Comparison of ENCODE assay signal across 14 cellular contexts in genomic region chr9:121860744-121861143, GRCh38.
DNase-seq lines count a peak whose midpoint lies in the region; ATAC-seq, FAIRE-seq and TF ChIP-seq lines count a peak whose summit lies in the region.
"Had no signal": no experiment of that assay in that cellular context is flagged by ENCODE, and none has a peak within 500 bp of the region (broad histone marks: within the 10 kb centered on the region; RNA-seq: fewer than 3 reads in every experiment).

No MANE protein-coding gene starts in this region.

- no peaks in the 10 kb centered on the region for H3K27me3 ChIP-seq in endothelial cell of umbilical vein (ENCODE audit: control insufficient read depth in 2 of 2, insufficient read depth in 2 of 2, low read length in 2 of 2)
- no peaks in the 10 kb centered on the region for H3K27me3 ChIP-seq in lower lobe of right lung (ENCODE audit: low read depth)
- H3K27me3 ChIP-seq: suprapubic skin had no signal

- H3K9me1 ChIP-seq in endothelial cell of umbilical vein (replicated peaks; ENCODE audit: control insufficient read depth, extremely low read depth, insufficient read depth, low read length), result no peaks in the 10 kb centered on the region

- POLR2A ChIA-PET in endothelial cell of umbilical vein (lab: Charles Lee), result no interaction called here

- H3K27ac ChIP-seq in endothelial cell of umbilical vein (ENCODE audit: insufficient read depth, low read depth, low read length), result no peak overlapping the region
- H3K27ac ChIP-seq in lower lobe of right lung, result no peak overlapping the region
- H3K27ac ChIP-seq: 22Rv1, suprapubic skin had no signal

- H3K27ac Mint-ChIP-seq in immature natural killer cell, result no peak overlapping the region

- dilution Hi-C loops in endothelial cell of umbilical vein (cut with MboI; ENCODE audit: extremely low pct_ligation_motif_present, low sequenced_read_pairs), result no loop called here

- no peak overlapping the region for H3K4me3 Mint-ChIP-seq in immature natural killer cell

- H3K36me3 Mint-ChIP-seq in immature natural killer cell, result no peaks in the 10 kb centered on the region

- ATAC-seq in lower lobe of right lung (peak; percentile 33 to 43), HG02678 (IDR thresholded peaks at IDR 0.05; ENCODE audit: unreplicated experiment) (no peak)

- H3K4me1 Mint-ChIP-seq in immature natural killer cell, result no peaks in the 10 kb centered on the region

- BruUV-seq in endothelial cell of umbilical vein (replicated peaks; lab: Mats Ljungman, UMichigan), result no TSS peak

- H3K9ac ChIP-seq in endothelial cell of umbilical vein (replicated peaks; ENCODE audit: extremely low read depth, insufficient read depth, low read length), result no peak overlapping the region

- CTCF ChIA-PET in endothelial cell of umbilical vein (lab: Charles Lee), result interaction anchor here (0.6 to 2.0 kb wide), 7 partner anchors 10 to 315 kb away, joined by 4 to 10 read pairs (median 6); no protein-coding TSS in a partner anchor

- H3K79me2 ChIP-seq in endothelial cell of umbilical vein (ENCODE audit: control insufficient read depth, insufficient read depth, low read length), result no peaks in the 10 kb centered on the region

- no peaks in the 10 kb centered on the region for H4K20me1 ChIP-seq in endothelial cell of umbilical vein (replicated peaks; ENCODE audit: control insufficient read depth, extremely low read depth, insufficient read depth, low read length)

- H3K4me2 ChIP-seq in endothelial cell of umbilical vein (ENCODE audit: insufficient read depth, low read length), result no peak overlapping the region

- FAIRE-seq in endothelial cell of umbilical vein (lab: Jason Lieb, UNC) (peak; percentile 83), RCC 7860 (lab: Jason Lieb, UNC) (no peak)

- no peaks in the 10 kb centered on the region for H3K36me3 ChIP-seq in endothelial cell of umbilical vein (ENCODE audit: control insufficient read depth in 2 of 2, extremely low read depth in 1 of 2, insufficient read depth in 2 of 2, low read length in 2 of 2)
- H3K36me3 ChIP-seq in lower lobe of right lung, result no peaks in the 10 kb centered on the region
- H3K36me3 ChIP-seq: suprapubic skin had no signal

- H3K4me1 ChIP-seq in endothelial cell of umbilical vein (ENCODE audit: control insufficient read depth, extremely low read depth, insufficient read depth, low read length) (peaks cover 6% of the 10 kb centered on the region), lower lobe of right lung (peaks cover 16% of the 10 kb centered on the region)
- H3K4me1 ChIP-seq: suprapubic skin had no signal

- H3K4me3 ChIP-seq in endothelial cell of umbilical vein (replicated peaks in 1 of 3; ENCODE audit: insufficient read depth in 1 of 3, low read depth in 1 of 3, low read length in 3 of 3) (no peak overlapping the region), lower lobe of right lung (no peak overlapping the region)
- H3K4me3 ChIP-seq: suprapubic skin had no signal

- DNase-seq in NCI-H510A treated with DMSO at 0.1 percent for 48 hours (lab: John Stamatoyannopoulos, UW) (peak; percentile 24), NCI-H510A (lab: John Stamatoyannopoulos, UW) (no peak), endothelial cell of umbilical vein (ENCODE audit: low read depth, low spot score) (peak; percentile 62), lower lobe of right lung (no peak), RCC 7860 (ENCODE audit: low spot score) (no peak), retina (no peak), immature natural killer cell (no peak)
- DNase-seq: activated CD4-positive, alpha-beta T cell treated with anti-CD3 and anti-CD28 coated beads for 1 hour; activated effector memory CD4-positive, alpha-beta T cell treated with anti-CD3 and anti-CD28 coated beads, Interleukin-2, amount 50 U/mL, for 16 hours; effector CD8-positive, alpha-beta T cell; NCI-H226 had no signal

- H3K27me3 Mint-ChIP-seq in immature natural killer cell (ENCODE audit: low read depth in 3 of 3), result no peaks in the 10 kb centered on the region

- no peak overlapping the region for H2AFZ ChIP-seq in endothelial cell of umbilical vein (ENCODE audit: low read depth, low read length)

- no peak for TF ChIP-seq CTCF in endothelial cell of umbilical vein (IDR thresholded peaks at IDR 0.05; ENCODE audit: extremely low read depth in 1 of 2, insufficient read depth in 1 of 2, low read depth in 1 of 2, low read length in 2 of 2)
- TF ChIP-seq CTCF in lower lobe of right lung (IDR thresholded peaks at IDR 0.05), result no peak

- no peaks in the 10 kb centered on the region for H3K9me3 Mint-ChIP-seq in immature natural killer cell

- no peak for TF ChIP-seq POLR2A in endothelial cell of umbilical vein (IDR thresholded peaks at IDR 0.05; ENCODE audit: low read depth, low read length)

- intact Hi-C loops in endothelial cell of umbilical vein (cut with micrococcal nuclease), result loop anchor here (1.0 kb wide), 2 partner anchors 132 to 314 kb away; no protein-coding TSS in a partner anchor
- intact Hi-C loops in lower lobe of right lung (cut with DNase I), result no loop called here

- H3K9me3 ChIP-seq in endothelial cell of umbilical vein (replicated peaks; ENCODE audit: control insufficient read depth, insufficient read depth, low read length), result no peaks in the 10 kb centered on the region
- no peaks in the 10 kb centered on the region for H3K9me3 ChIP-seq in lower lobe of right lung
- H3K9me3 ChIP-seq: suprapubic skin had no signal

TF ChIP-seq in endothelial cell of umbilical vein, 7 proteins besides CTCF, POLR2A, EP300 and RAD21:
- TF ChIP-seq FOS (IDR thresholded peaks at IDR 0.05; ENCODE audit: borderline replicate concordance, insufficient read depth, low read length) (no peak), POLR2AphosphoS5 (IDR thresholded peaks at IDR 0.05; ENCODE audit: insufficient read depth, low read depth, low read length) (no peak), GATA2 (IDR thresholded peaks at IDR 0.05; ENCODE audit: insufficient read depth, insufficient read length, low read depth, low read length) (no peak), EZH2 (IDR thresholded peaks at IDR 0.05; ENCODE audit: borderline replicate concordance, low read depth, low read length, severe bottlenecking) (no peak), MAX (IDR thresholded peaks at IDR 0.05; ENCODE audit: insufficient read depth, insufficient read length) (no peak)

Comparison
In these comparisons a context has a peak if more than half of its experiments do, and no peak if none do; other contexts are left out.
1. DNase-seq: peak in NCI-H510A treated with DMSO at 0.1 percent for 48 hours (single experiment) and endothelial cell of umbilical vein (single experiment); none in NCI-H510A (single experiment), lower lobe of right lung (single experiment), RCC 7860 (single experiment), retina (single experiment) and immature natural killer cell (0 of 3).